ENCODE assay signal across 10 cellular contexts in the genomic region with DNA sequence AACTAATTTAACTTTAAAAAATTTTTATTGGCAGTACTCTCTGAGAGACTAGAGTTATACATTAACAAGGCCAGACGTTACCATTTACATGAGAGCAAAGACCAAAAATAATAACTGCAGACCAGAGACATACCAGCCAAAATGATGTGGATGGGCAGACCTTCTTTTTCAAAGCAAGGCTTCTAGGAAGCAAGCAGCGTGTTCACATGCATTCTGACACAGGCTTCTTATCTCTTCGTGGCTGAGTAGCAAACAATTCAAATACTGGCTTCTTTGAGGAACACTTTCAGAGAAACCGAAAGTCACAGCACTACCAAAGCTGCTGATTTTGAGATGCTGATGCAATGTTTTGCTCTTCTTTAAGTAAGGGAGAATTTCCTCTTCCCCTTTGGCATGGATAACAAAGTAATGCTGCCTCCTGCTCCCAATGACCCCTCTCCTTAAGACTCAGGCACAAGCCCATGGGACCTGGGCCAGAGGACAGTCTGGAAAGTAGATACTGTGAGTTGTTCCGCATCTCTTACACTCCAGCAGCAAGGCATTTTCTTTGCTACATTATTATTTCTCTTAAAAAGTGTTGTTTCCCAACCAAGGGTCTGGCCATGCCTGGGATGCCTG.
A peak's percentile ranks its signal among the peaks of the same experiment; 100 is the strongest.
DNase-seq lines count a peak whose midpoint lies in the region; ATAC-seq and TF ChIP-seq lines count a peak whose summit lies in the region.
"Had no signal": no experiment of that assay in that cellular context is flagged by ENCODE, and none has a peak within 500 bp of the region (broad histone marks: within the 10 kb centered on the region; RNA-seq: fewer than 3 reads in every experiment).

No MANE protein-coding gene starts in this region.

- H3K27ac Mint-ChIP-seq in activated T-cell treated with anti-CD3 and anti-CD28 coated beads, Interleukin-2, amount 50 U/mL, for 72 hours, result peak overlapping the region; percentile 47

- peaks cover 0 to 51% (median 19%) of the 10 kb centered on the region in 4 donors for H3K4me1 ChIP-seq in transverse colon

- in situ Hi-C loops in transverse colon (cut with MboI; ENCODE audit: low pct_ligation_motif_present in 1 of 4, low pct_unique_long_range_greater_than_20kb in 1 of 4, low sequenced_read_pairs in 3 of 4), result no loop called here

- intact Hi-C loops in left ventricle myocardium superior (cut with micrococcal nuclease), result no loop called here
- intact Hi-C loops in transverse colon (cut with DNase I; ENCODE audit: low total_unique reads), result no loop called here

- H3K27me3 ChIP-seq in transverse colon, result no peaks in the 10 kb centered on the region
- H3K27me3 ChIP-seq: cardiac muscle cell had no signal

- no peaks in the 10 kb centered on the region for H3K36me3 Mint-ChIP-seq in activated T-cell treated with anti-CD3 and anti-CD28 coated beads, Interleukin-2, amount 50 U/mL, for 72 hours (ENCODE audit: insufficient read depth in 2 of 2)

- H3K27ac ChIP-seq in transverse colon, result peak overlapping the region; percentile 54 to 74 (median 68)
- H3K27ac ChIP-seq: cardiac muscle cell, parathyroid adenoma had no signal

- TF ChIP-seq EP300 in transverse colon (IDR thresholded peaks at IDR 0.05; ENCODE audit: low read depth), result no peak

- no peak for TF ChIP-seq POLR2A in transverse colon (IDR thresholded peaks at IDR 0.05)

- 34% methylated on average over 5 of the region's 5 CpGs; no CpG with 5 or more reads in 1 of the 2 donors for WGBS in transverse colon (ENCODE audit: low coverage in 1 of 2), 2 donors

- H3K9me3 Mint-ChIP-seq in activated T-cell treated with anti-CD3 and anti-CD28 coated beads, Interleukin-2, amount 50 U/mL, for 72 hours, result no peaks in the 10 kb centered on the region

- H3K27me3 Mint-ChIP-seq in activated T-cell treated with anti-CD3 and anti-CD28 coated beads, Interleukin-2, amount 50 U/mL, for 72 hours (ENCODE audit: low read depth), result no peaks in the 10 kb centered on the region

- peaks cover 26% of the 10 kb centered on the region for H3K4me1 Mint-ChIP-seq in activated T-cell treated with anti-CD3 and anti-CD28 coated beads, Interleukin-2, amount 50 U/mL, for 72 hours (ENCODE audit: low read depth)

- no peak for DNase-seq in activated T-cell treated with anti-CD3 and anti-CD28 coated beads, Interleukin-2, amount 50 U/mL, for 72 hours
- no peak for DNase-seq in activated T-cell treated with anti-CD3 and anti-CD28 coated beads for 4 hours
- DNase-seq in SKM-1 treated with dmso at 0.1 percent for 144 hours (lab: John Stamatoyannopoulos, UW; ENCODE audit: unreplicated experiment), result peak; percentile 30
- DNase-seq in left ventricle myocardium superior, result peak; percentile 51
- DNase-seq in transverse colon, result peak; percentile 19
- no peak for DNase-seq in DMS 273 (lab: John Stamatoyannopoulos, UW; ENCODE audit: unreplicated experiment)
- DNase-seq in KG1 (lab: John Stamatoyannopoulos, UW), result no peak

- H3K4me3 ChIP-seq in transverse colon, result peak overlapping the region in 1 of 4 donors; percentile 13
- H3K4me3 ChIP-seq: cardiac muscle cell had no signal

- no peaks in the 10 kb centered on the region for H3K36me3 ChIP-seq in transverse colon
- H3K36me3 ChIP-seq: cardiac muscle cell had no signal

- TF ChIP-seq CTCF in transverse colon (IDR thresholded peaks at IDR 0.05), result no peak

- peak; percentile 55 to 72 for ATAC-seq in activated T-cell treated with anti-CD3 and anti-CD28 coated beads, Interleukin-2, amount 50 U/mL, for 72 hours (replicated peaks in 1 of 2)
- ATAC-seq in left ventricle myocardium superior, result peak; percentile 75
- ATAC-seq in HG02973 (IDR thresholded peaks at IDR 0.05; ENCODE audit: unreplicated experiment), result no peak

- H3K9me3 ChIP-seq in transverse colon, result no peaks in the 10 kb centered on the region

- H3K4me3 Mint-ChIP-seq in activated T-cell treated with anti-CD3 and anti-CD28 coated beads, Interleukin-2, amount 50 U/mL, for 72 hours, result peak overlapping the region; percentile 9 to 71

Comparison
In these comparisons a context has a peak if more than half of its experiments do, and no peak if none do; other contexts are left out.
1. DNase-seq: peak in SKM-1 treated with dmso at 0.1 percent for 144 hours (single experiment), left ventricle myocardium superior (single experiment) and transverse colon (single experiment); none in activated T-cell treated with anti-CD3 and anti-CD28 coated beads, Interleukin-2, amount 50 U/mL, for 72 hours (0 of 2), activated T-cell treated with anti-CD3 and anti-CD28 coated beads for 4 hours (single experiment), DMS 273 (single experiment) and KG1 (single experiment).